ENCODE assay signal across 9 cellular contexts in the genomic region with DNA sequence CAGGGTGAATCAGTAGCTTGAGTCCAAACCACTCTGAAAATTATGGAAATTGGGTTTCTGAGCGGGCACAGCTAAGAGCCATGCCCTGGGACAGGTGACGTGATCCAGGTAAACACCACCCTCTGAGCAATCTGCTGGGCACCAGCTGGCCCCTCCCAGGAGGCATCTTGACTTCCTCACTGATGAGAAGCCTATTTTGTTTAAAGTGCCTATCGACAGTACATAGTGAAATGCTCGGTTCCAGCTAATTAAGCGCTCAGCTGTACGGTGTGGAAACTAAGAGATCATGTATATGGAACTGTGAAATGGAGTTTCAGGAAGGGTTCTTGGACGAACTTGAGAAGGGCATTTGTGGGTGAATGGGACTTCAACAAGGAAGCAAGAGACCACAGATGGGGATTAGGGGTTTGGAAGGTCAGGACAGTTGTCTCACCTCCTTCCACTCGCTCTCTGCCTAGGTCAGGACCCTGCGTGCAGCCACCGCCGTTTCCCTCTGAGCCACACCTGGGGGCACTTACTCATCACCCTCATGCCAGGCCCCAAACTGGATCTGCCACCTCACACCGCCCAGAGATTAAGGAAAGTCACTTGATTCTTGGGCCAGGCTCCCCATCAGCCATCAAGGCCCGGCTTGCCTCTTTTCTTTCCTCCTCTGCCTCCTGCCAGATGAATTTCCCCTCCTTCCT. TPM values are rescaled to one million over a fixed set of nuclear protein-coding genes. Genes with fewer than 3 reads are reported as not detected.
DNase-seq lines count a peak whose midpoint lies in the region; ATAC-seq and TF ChIP-seq lines count a peak whose summit lies in the region.
"Had no signal": no experiment of that assay in that cellular context is flagged by ENCODE, and none has a peak within 500 bp of the region (broad histone marks: within the 10 kb centered on the region; RNA-seq: fewer than 3 reads in every experiment).

No MANE protein-coding gene starts in this region.

- TF ChIP-seq CTCF in thoracic aorta (IDR thresholded peaks at IDR 0.05) = no peak

- H3K4me3 ChIP-seq in thoracic aorta = peak overlapping the region; percentile 99

- H3K36me3 ChIP-seq in thoracic aorta = no peaks in the 10 kb centered on the region

- H3K27ac ChIP-seq in thoracic aorta = no peak overlapping the region

- H3K27me3 ChIP-seq in thoracic aorta (replicated peaks; ENCODE audit: insufficient read depth) = no peaks in the 10 kb centered on the region

- peak; percentile 24 for DNase-seq in activated CD4-positive, CD25-positive, alpha-beta regulatory T cell treated with anti-CD3 and anti-CD28 coated beads, Interleukin-2, amount 50 U/mL, for 72 hours
- DNase-seq in activated CD8-positive, alpha-beta memory T cell treated with anti-CD3 and anti-CD28 coated beads, Interleukin-2, amount 50 U/mL, for 48 hours = peak; percentile 44
- DNase-seq in islet precursor cell = peak; percentile 45
- DNase-seq in thoracic aorta (ENCODE audit: low spot score) = no peak
- no peak for DNase-seq in SHP77 treated with DMSO at 0.1 percent for 48 hours (lab: John Stamatoyannopoulos, UW)
- DNase-seq: NCI-H446 treated with DMSO at 0.1 percent for 48 hours had no signal

- H3K9me3 ChIP-seq in thoracic aorta = no peaks in the 10 kb centered on the region

- peaks cover 52 to 69% of the 10 kb centered on the region in 2 donors for H3K4me1 ChIP-seq in thoracic aorta (ENCODE audit: control insufficient read depth in 1 of 2, low read depth in 2 of 2)

- no peak for ATAC-seq in activated CD4-positive, CD25-positive, alpha-beta regulatory T cell treated with anti-CD3 and anti-CD28 coated beads, Interleukin-2, amount 50 U/mL, for 24 hours
- ATAC-seq in thoracic aorta (ENCODE audit: insufficient number of reproducible peaks, low FRiP score, low read depth) (no peak), GM21447 (IDR thresholded peaks at IDR 0.05; ENCODE audit: unreplicated experiment) (no peak), GM21737 (IDR thresholded peaks at IDR 0.05; ENCODE audit: unreplicated experiment) (no peak)

RNA-seq across cellular contexts. Expression of a gene that starts 3.2 kb away (rescaled TPM):
- 10 to 100 TPM; 55.6 to 59.2 TPM for total RNA-seq in thoracic aorta

RNA-seq across cellular contexts. Expression of a gene that starts 18.5 kb away (rescaled TPM):
- under 1 TPM; 0.35 to 0.68 TPM for total RNA-seq in thoracic aorta

Comparison
In these comparisons a context has a peak if more than half of its experiments do, and no peak if none do; other contexts are left out.
1. DNase-seq: peak in activated CD4-positive, CD25-positive, alpha-beta regulatory T cell treated with anti-CD3 and anti-CD28 coated beads, Interleukin-2, amount 50 U/mL, for 72 hours (single experiment), activated CD8-positive, alpha-beta memory T cell treated with anti-CD3 and anti-CD28 coated beads, Interleukin-2, amount 50 U/mL, for 48 hours (single experiment) and islet precursor cell (single experiment); none in thoracic aorta (single experiment) and SHP77 treated with DMSO at 0.1 percent for 48 hours (single experiment).